ENCODE assay signal across 17 cellular contexts in the genomic region with DNA sequence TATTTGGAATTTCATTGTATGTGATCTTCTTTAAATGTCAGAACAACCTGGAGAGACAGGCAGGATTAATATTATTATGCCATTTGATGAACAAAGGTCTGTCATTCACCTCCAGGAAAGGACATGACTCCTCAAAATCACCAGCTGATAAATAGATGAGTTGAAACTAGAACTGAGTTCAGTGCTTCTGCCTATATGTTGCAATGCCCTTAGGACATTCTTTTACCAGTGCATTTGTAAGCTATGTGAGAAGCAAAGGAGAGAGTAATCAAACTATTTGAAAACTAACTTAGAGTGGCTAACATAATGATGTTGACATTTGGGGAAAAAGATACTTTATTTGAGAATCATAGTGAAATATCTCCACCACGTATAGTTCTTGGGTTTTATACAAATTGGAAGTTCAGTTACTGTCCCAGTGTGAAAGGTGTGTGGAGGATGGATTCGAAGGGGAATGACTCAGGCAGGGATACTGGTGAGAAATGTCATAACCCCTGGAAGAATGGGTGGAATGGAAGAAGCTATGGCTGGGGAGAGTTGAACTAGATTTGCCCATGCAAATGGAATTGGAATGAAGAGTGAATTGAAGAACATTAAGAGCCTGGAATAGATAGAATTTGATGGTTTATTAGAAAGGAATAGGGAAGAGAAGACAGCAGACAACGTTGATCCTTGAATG. TPM values are rescaled to one million over a fixed set of nuclear protein-coding genes. Genes with fewer than 3 reads are reported as not detected.
DNase-seq lines count a peak whose midpoint lies in the region; ATAC-seq, FAIRE-seq and TF ChIP-seq lines count a peak whose summit lies in the region.
"Had no signal": no experiment of that assay in that cellular context is flagged by ENCODE, and none has a peak within 500 bp of the region (broad histone marks: within the 10 kb centered on the region; RNA-seq: fewer than 3 reads in every experiment).

No MANE protein-coding gene starts in this region.

- ATAC-seq in IMR-90 (ENCODE audit: low read depth) (no peak), foreskin keratinocyte (peak; percentile 42), left cardiac atrium (no peak)
- ATAC-seq: GM12878 had no signal

- FAIRE-seq in bronchial epithelial cell (lab: Jason Lieb, UNC): no peak
- FAIRE-seq: GM12878, GM18507 had no signal

- no peak overlapping the region for H3K4me2 ChIP-seq in IMR-90 (ENCODE audit: low read depth, low read length)
- H3K4me2 ChIP-seq: BLaER1 treated with 17β-estradiol and CSF1 and Interleukin-3, amounts not matched to agents 10 nM and 100 nM had no signal

- H3K27ac ChIP-seq in IMR-90 (ENCODE audit: insufficient read depth, low read length) (no peak overlapping the region), foreskin keratinocyte (no peak overlapping the region)
- H3K27ac ChIP-seq: BLaER1 treated with 17β-estradiol and CSF1 and Interleukin-3, amounts not matched to agents 10 nM and 100 nM; GM23248 had no signal

- H3K36me3 ChIP-seq in IMR-90 (ENCODE audit: control insufficient read depth, insufficient read depth, low read length): no peaks in the 10 kb centered on the region
- no peaks in the 10 kb centered on the region for H3K36me3 ChIP-seq in bronchial epithelial cell (ENCODE audit: control insufficient read depth, insufficient read depth, low read length)
- H3K36me3 ChIP-seq: BLaER1 treated with 17β-estradiol and CSF1 and Interleukin-3, amounts not matched to agents 10 nM and 100 nM had no signal

- no peaks in the 10 kb centered on the region for H3K9me3 ChIP-seq in IMR-90 (ENCODE audit: control insufficient read depth, insufficient read depth, low read length)
- H3K9me3 ChIP-seq: BLaER1 treated with 17β-estradiol and CSF1 and Interleukin-3, amounts not matched to agents 10 nM and 100 nM had no signal

- H3K27me3 ChIP-seq in IMR-90 (ENCODE audit: control insufficient read depth, insufficient read depth, low read length): no peaks in the 10 kb centered on the region
- H3K27me3 ChIP-seq in bronchial epithelial cell (ENCODE audit: control insufficient read depth, insufficient read depth, low read length): no peaks in the 10 kb centered on the region
- no peaks in the 10 kb centered on the region for H3K27me3 ChIP-seq in foreskin keratinocyte
- H3K27me3 ChIP-seq: BLaER1 treated with 17β-estradiol and CSF1 and Interleukin-3, amounts not matched to agents 10 nM and 100 nM had no signal

- H3K4me3 ChIP-seq in IMR-90 (ENCODE audit: insufficient read depth, low read depth, low read length) (no peak overlapping the region), bronchial epithelial cell (ENCODE audit: low read depth, low read length) (no peak overlapping the region)
- H3K4me3 ChIP-seq: BLaER1 treated with 17β-estradiol and CSF1 and Interleukin-3, amounts not matched to agents 10 nM and 100 nM; GM12878; GM23248 had no signal

- no peak overlapping the region for H4K91ac ChIP-seq in IMR-90 (ENCODE audit: insufficient read depth, low read depth, low read length)

- no peak overlapping the region for H3K14ac ChIP-seq in IMR-90 (replicated peaks; ENCODE audit: low read depth, low read length)

- no peak overlapping the region for H3K18ac ChIP-seq in IMR-90 (ENCODE audit: low read depth, low read length)

- no peak overlapping the region for H3K4me3 Mint-ChIP-seq in osteocyte (ENCODE audit: unreplicated experiment)
- H3K4me3 Mint-ChIP-seq: CD4-positive, alpha-beta T cell had no signal

- POLR2A ChIA-PET in IMR-90 (lab: Charles Lee; ENCODE audit: unreplicated experiment): no interaction called here

- WGBS in IMR-90 (ENCODE audit: extremely low coverage in 2 of 2, insufficient read length in 1 of 2), 2 experiments: 22% methylated on average over 1 of the region's 3 CpGs; no CpG with 5 or more reads in 1 of the 2 experiments

- H3K27me3 Mint-ChIP-seq in osteocyte (ENCODE audit: unreplicated experiment): no peaks in the 10 kb centered on the region

- peak overlapping the region; percentile 69 for H3K27ac Mint-ChIP-seq in osteocyte (ENCODE audit: unreplicated experiment)
- H3K27ac Mint-ChIP-seq: CD4-positive, alpha-beta T cell had no signal

- H3K36me3 Mint-ChIP-seq in osteocyte (ENCODE audit: unreplicated experiment): peaks cover 12% of the 10 kb centered on the region

- H2AFZ ChIP-seq in IMR-90 (replicated peaks; ENCODE audit: low read length, poor library complexity): no peak overlapping the region
- H2AFZ ChIP-seq: GM23248 had no signal

- intact Hi-C loops in IMR-90 (cut with micrococcal nuclease) (no loop called here), left cardiac atrium (cut with DNase I) (no loop called here)

- in situ Hi-C loops in IMR-90 (cut with MboI; ENCODE audit: low sequenced_read_pairs): no loop called here

- H2AK5ac ChIP-seq in IMR-90 (ENCODE audit: low read depth, low read length): no peak overlapping the region

- H3K9me3 Mint-ChIP-seq in osteocyte (ENCODE audit: unreplicated experiment): peaks cover 4% of the 10 kb centered on the region
- H3K9me3 Mint-ChIP-seq: CD4-positive, alpha-beta T cell had no signal

- no peak overlapping the region for H2BK120ac ChIP-seq in IMR-90 (ENCODE audit: low read depth, low read length)

- no peak overlapping the region for H3K9ac ChIP-seq in IMR-90 (ENCODE audit: low read depth, low read length)
- H3K9ac ChIP-seq: BLaER1 treated with 17β-estradiol and CSF1 and Interleukin-3, amounts not matched to agents 10 nM and 100 nM; GM23248 had no signal

- H2BK20ac ChIP-seq in IMR-90 (ENCODE audit: low read depth, low read length): no peak overlapping the region

- no peak for TF ChIP-seq POLR2A in IMR-90 (IDR thresholded peaks at IDR 0.05; ENCODE audit: low read depth, low read length)

- no peak overlapping the region for H2BK15ac ChIP-seq in IMR-90 (ENCODE audit: low read depth, low read length)

- H2AK9ac ChIP-seq in IMR-90 (replicated peaks; ENCODE audit: low read depth, low read length, poor library complexity): no peak overlapping the region

- no TSS peak for BruUV-seq in IMR-90 (replicated peaks; lab: Mats Ljungman, UMichigan)

- H3K9me1 ChIP-seq in IMR-90 (ENCODE audit: insufficient read depth, low read length): no peaks in the 10 kb centered on the region

- no peak for TF ChIP-seq RAD21 in IMR-90 (IDR thresholded peaks at IDR 0.05; ENCODE audit: low read length)

- TF ChIP-seq CTCF in IMR-90 (conservative IDR thresholded peaks at IDR 0.05; ENCODE audit: low read depth, low read length) (no peak), bronchial epithelial cell (IDR thresholded peaks at IDR 0.05; ENCODE audit: insufficient read depth, low read length, severe bottlenecking) (no peak), foreskin keratinocyte (conservative IDR thresholded peaks at IDR 0.05) (no peak), osteocyte (IDR thresholded peaks at IDR 0.05) (no peak)

- no peaks in the 10 kb centered on the region for H3K4me1 ChIP-seq in IMR-90 (ENCODE audit: control insufficient read depth, insufficient read depth, low read length)
- no peaks in the 10 kb centered on the region for H3K4me1 ChIP-seq in foreskin keratinocyte
- H3K4me1 ChIP-seq: BLaER1 treated with 17β-estradiol and CSF1 and Interleukin-3, amounts not matched to agents 10 nM and 100 nM had no signal

- DNase-seq in IMR-90 (no peak), bronchial epithelial cell (ENCODE audit: low read depth) (peak; percentile 61), foreskin keratinocyte (peak; percentile 26 to 66), osteocyte (ENCODE audit: extremely low spot score, unreplicated experiment) (no peak), COLO829 (ENCODE audit: low spot score) (no peak), left cardiac atrium (no peak), NCI-H187 (lab: John Stamatoyannopoulos, UW) (no peak), cerebellar nuclear complex (lab: John Stamatoyannopoulos, UW) (no peak)
- DNase-seq: ACHN; CD4-positive, alpha-beta T cell; DMS79; GM23248; H7 had no signal

- H3K79me1 ChIP-seq in IMR-90 (ENCODE audit: low read depth in 1 of 2, low read length in 2 of 2): no peaks in the 10 kb centered on the region

- H3K56ac ChIP-seq in IMR-90 (ENCODE audit: extremely low read depth, insufficient read depth, low read length): no peak overlapping the region

- no peak overlapping the region for H2BK5ac ChIP-seq in IMR-90 (ENCODE audit: low read depth, low read length, poor library complexity, severe bottlenecking)

- no peaks in the 10 kb centered on the region for H4K20me1 ChIP-seq in IMR-90 (ENCODE audit: insufficient read depth, low read length)
- H4K20me1 ChIP-seq: BLaER1 treated with 17β-estradiol and CSF1 and Interleukin-3, amounts not matched to agents 10 nM and 100 nM had no signal

- no peak overlapping the region for H3K4ac ChIP-seq in IMR-90 (ENCODE audit: low read depth, low read length)

- H3K23ac ChIP-seq in IMR-90 (ENCODE audit: low read depth, low read length): no peak overlapping the region

- no peak overlapping the region for H4K8ac ChIP-seq in IMR-90 (ENCODE audit: low read depth in 2 of 2, low read length in 2 of 2)

- dilution Hi-C loops in IMR-90 (cut with HindIII; ENCODE audit: low sequenced_read_pairs, unreplicated experiment): no loop called here

- peaks cover 30% of the 10 kb centered on the region for H3K4me1 Mint-ChIP-seq in osteocyte (ENCODE audit: unreplicated experiment)

- CTCF ChIA-PET in IMR-90 (lab: Yijun Ruan, JAX): no interaction called here

- no peak overlapping the region for H4K5ac ChIP-seq in IMR-90 (ENCODE audit: low read depth, low read length)

TF ChIP-seq in IMR-90, 13 proteins besides CTCF, POLR2A, EP300 and RAD21:
- 0 out of 2 replicates have a peak, but pooled peaks have one; percentile 9 for TF ChIP-seq CEBPB (IDR thresholded peaks at IDR 0.05; ENCODE audit: low read depth, low read length)
- no peak for TF ChIP-seq RFX5 (IDR thresholded peaks at IDR 0.05; ENCODE audit: low read depth, low read length)

RNA-seq across cellular contexts. Expression of a gene that starts 21.5 kb away (rescaled TPM):
- total RNA-seq in IMR-90 (2012; rRNA removed) (12.2 and 13.1 TPM in 2 replicates), bronchial epithelial cell (2.8 and 3.9 TPM in 2 replicates), foreskin keratinocyte (1.4 and 2.9 TPM in 2 replicates), osteocyte (28.7 and 35.0 TPM in 2 replicates), left cardiac atrium (1 to 10 TPM in 1 of 2 donors, not detected in 1; 1.0 TPM)
- polyA plus RNA-seq in IMR-90 (2012; rRNA removed) (5.6 and 6.3 TPM in 2 replicates), foreskin keratinocyte (0.94 and 2.8 TPM in 2 replicates)
- polyA plus RNA-seq in IMR-90 (2012; cell fraction: cytosol; rRNA removed): 3.0 and 5.5 TPM in 2 replicates
- polyA plus RNA-seq in IMR-90 (2012; cell fraction: nucleus; rRNA removed; ENCODE audit: low replicate concordance): 1.1 and 3.8 TPM in 2 replicates
- total RNA-seq: G401, GM23248 had no signal

Comparison
In these comparisons a context has a peak if more than half of its experiments do, and no peak if none do; other contexts are left out.
1. DNase-seq: peak in bronchial epithelial cell (single experiment) and foreskin keratinocyte (2 of 2); none in IMR-90 (single experiment), osteocyte (single experiment), COLO829 (single experiment), left cardiac atrium (single experiment), NCI-H187 (0 of 2) and cerebellar nuclear complex (0 of 2).